Comparison of ENCODE assay signal across 30 cellular contexts in genomic region chr19:14954071-14954655, GRCh38. TPM values are rescaled to one million over a fixed set of nuclear protein-coding genes. Genes with fewer than 3 reads are reported as not detected.
DNase-seq lines count a peak whose midpoint lies in the region; ATAC-seq and TF ChIP-seq lines count a peak whose summit lies in the region.
"Had no signal": no experiment of that assay in that cellular context is flagged by ENCODE, and none has a peak within 500 bp of the region (broad histone marks: within the 10 kb centered on the region; RNA-seq: fewer than 3 reads in every experiment).

No MANE protein-coding gene starts in this region.

- 61% methylated on average over 3 of the region's 24 CpGs for WGBS in mammary epithelial cell (ENCODE audit: low coverage, missing lambda C conversion rate)

- H3K9me3 ChIP-seq in mammary epithelial cell (replicated peaks; ENCODE audit: insufficient read depth, low read length) (peaks cover under 1% of the 10 kb centered on the region), upper lobe of right lung (peaks cover 9% of the 10 kb centered on the region)
- H3K9me3 ChIP-seq: pancreas had no signal

- H3K4me1 Mint-ChIP-seq in MCF 10A (ENCODE audit: insufficient read depth, unreplicated experiment): no peaks in the 10 kb centered on the region
- H3K4me1 Mint-ChIP-seq in activated T-helper 2 cell treated with anti-CD3 and anti-CD28 coated beads, Interferon-gamma antibody, Interleukin-2, Interleukin-4, amounts not matched to agents 10 μg/mL and 5 μg/mL and 100 μg/mL, durations not matched to agents 14 hours and 24 hours and 36 hours (ENCODE audit: low read depth): no peaks in the 10 kb centered on the region
- H3K4me1 Mint-ChIP-seq: nephron, T-helper 17 cell had no signal

- no peak overlapping the region for H3K4me2 ChIP-seq in mammary epithelial cell (ENCODE audit: insufficient read depth, low read depth, low read length)

- peak; percentile 64 for ATAC-seq in esophagus mucosa
- peak; percentile 35 for ATAC-seq in upper lobe of right lung
- no peak for ATAC-seq in GM19328 (IDR thresholded peaks at IDR 0.05; ENCODE audit: unreplicated experiment)
- ATAC-seq: mucosa of descending colon, pancreas, right cardiac atrium, T-helper 17 cell had no signal

- BruUV-seq in mammary epithelial cell (replicated peaks; lab: Mats Ljungman, UMichigan) (no TSS peak), MCF 10A (replicated peaks; lab: Mats Ljungman, UMichigan) (no TSS peak)

- no peaks in the 10 kb centered on the region for H3K36me3 Mint-ChIP-seq in MCF 10A (ENCODE audit: insufficient read depth, unreplicated experiment)
- H3K36me3 Mint-ChIP-seq in activated T-helper 2 cell treated with anti-CD3 and anti-CD28 coated beads, Interferon-gamma antibody, Interleukin-2, Interleukin-4, amounts not matched to agents 10 μg/mL and 5 μg/mL and 100 μg/mL, durations not matched to agents 14 hours and 24 hours and 36 hours (ENCODE audit: low read depth): no peaks in the 10 kb centered on the region

- no peaks in the 10 kb centered on the region for H4K20me1 ChIP-seq in mammary epithelial cell (ENCODE audit: insufficient read depth, low read length)

- H3K27me3 Mint-ChIP-seq in MCF 10A (ENCODE audit: insufficient read depth, unreplicated experiment): no peaks in the 10 kb centered on the region
- no peaks in the 10 kb centered on the region for H3K27me3 Mint-ChIP-seq in activated T-helper 2 cell treated with anti-CD3 and anti-CD28 coated beads, Interferon-gamma antibody, Interleukin-2, Interleukin-4, amounts not matched to agents 10 μg/mL and 5 μg/mL and 100 μg/mL, durations not matched to agents 14 hours and 24 hours and 36 hours (ENCODE audit: low read depth)

- CTCF ChIA-PET in mammary epithelial cell (lab: Charles Lee; ENCODE audit: low non-redundant PET) (no interaction called here), MCF 10A (lab: Yijun Ruan, JAX) (no interaction called here)

- no peaks in the 10 kb centered on the region for H3K27me3 ChIP-seq in mammary epithelial cell (ENCODE audit: insufficient read depth, low read length)
- H3K27me3 ChIP-seq in upper lobe of right lung: no peaks in the 10 kb centered on the region
- H3K27me3 ChIP-seq: pancreas had no signal

- no peak overlapping the region for H3K4me3 Mint-ChIP-seq in MCF 10A (ENCODE audit: unreplicated experiment)
- H3K4me3 Mint-ChIP-seq in activated T-helper 2 cell treated with anti-CD3 and anti-CD28 coated beads, Interferon-gamma antibody, Interleukin-2, Interleukin-4, amounts not matched to agents 10 μg/mL and 5 μg/mL and 100 μg/mL, durations not matched to agents 14 hours and 24 hours and 36 hours (ENCODE audit: low read depth): no peak overlapping the region
- H3K4me3 Mint-ChIP-seq: nephron, T-helper 17 cell had no signal

- H3K9me3 Mint-ChIP-seq in MCF 10A (ENCODE audit: unreplicated experiment): peaks cover 21% of the 10 kb centered on the region
- peaks cover 12% of the 10 kb centered on the region for H3K9me3 Mint-ChIP-seq in activated T-helper 2 cell treated with anti-CD3 and anti-CD28 coated beads, Interferon-gamma antibody, Interleukin-2, Interleukin-4, amounts not matched to agents 10 μg/mL and 5 μg/mL and 100 μg/mL, durations not matched to agents 14 hours and 24 hours and 36 hours

- H3K27ac Mint-ChIP-seq in MCF 10A (ENCODE audit: low read depth, unreplicated experiment): no peak overlapping the region
- no peak overlapping the region for H3K27ac Mint-ChIP-seq in activated T-helper 2 cell treated with anti-CD3 and anti-CD28 coated beads, Interferon-gamma antibody, Interleukin-2, Interleukin-4, amounts not matched to agents 10 μg/mL and 5 μg/mL and 100 μg/mL, durations not matched to agents 14 hours and 24 hours and 36 hours
- H3K27ac Mint-ChIP-seq: nephron, T-helper 17 cell had no signal

- in situ Hi-C loops in mammary epithelial cell (cut with MboI; ENCODE audit: low sequenced_read_pairs in 2 of 2): no loop called here

- H3K27ac ChIP-seq in mammary epithelial cell (ENCODE audit: insufficient read depth, low read depth, low read length) (no peak overlapping the region), upper lobe of right lung (no peak overlapping the region)
- H3K27ac ChIP-seq: breast epithelium, esophagus muscularis mucosa, pancreas, spleen, WERI-Rb-1 had no signal

- POLR2A ChIA-PET in MCF 10A (lab: Yijun Ruan, JAX): no interaction called here

- peaks cover 4% of the 10 kb centered on the region for H3K4me1 ChIP-seq in mammary epithelial cell (ENCODE audit: insufficient read depth, low read length)
- H3K4me1 ChIP-seq in upper lobe of right lung: no peaks in the 10 kb centered on the region
- H3K4me1 ChIP-seq: breast epithelium, esophagus muscularis mucosa, pancreas, spleen had no signal

- DNase-seq in mammary epithelial cell (peak; percentile 15), MCF 10A (ENCODE audit: unreplicated experiment) (no peak), NAMALWA (ENCODE audit: low spot score) (peak; percentile 38), upper lobe of right lung (no peak), NCI-H2196 (lab: John Stamatoyannopoulos, UW; ENCODE audit: unreplicated experiment) (no peak)
- no peak for DNase-seq in activated T-helper 2 cell treated with anti-CD3 and anti-CD28 coated beads, Interferon-gamma antibody, Interleukin-2, Interleukin-4, amounts not matched to agents 10 μg/mL and 5 μg/mL and 100 μg/mL, durations not matched to agents 14 hours and 24 hours and 36 hours (ENCODE audit: low spot score)
- DNase-seq: amniotic stem cell; C1 segment of cervical spinal cord; effector memory CD4-positive, alpha-beta T cell; islet precursor cell; mucosa of descending colon; NCI-H1417 treated with DMSO at 0.1 percent for 48 hours; NCI-H2081 treated with DMSO at 0.1 percent for 48 hours; NCI-H446; right cardiac atrium; spleen; stimulated activated CD4-positive, alpha-beta T cell treated with anti-CD3 and anti-CD28 coated beads, Interleukin-4, amount 100 ng/mL, for 24 hours; stimulated activated naive CD4-positive, alpha-beta T cell treated with Interleukin-2 at 50 U/mL for 16 hours; T-helper 17 cell; WERI-Rb-1 had no signal

- TF ChIP-seq CTCF in mammary epithelial cell (conservative IDR thresholded peaks at IDR 0.05 in 1 of 2, IDR thresholded peaks at IDR 0.05 in 1 of 2; ENCODE audit: extremely low read depth in 1 of 2, insufficient read depth in 1 of 2, low read depth in 1 of 2, low read length in 2 of 2) (no peak), MCF 10A (IDR thresholded peaks at IDR 0.05; ENCODE audit: unreplicated experiment) (no peak), upper lobe of right lung (IDR thresholded peaks at IDR 0.05) (no peak)

- H3K4me3 ChIP-seq in mammary epithelial cell (replicated peaks in 1 of 3; ENCODE audit: insufficient read depth in 1 of 3, low read depth in 2 of 3, low read length in 3 of 3) (no peak overlapping the region), upper lobe of right lung (no peak overlapping the region)
- H3K4me3 ChIP-seq: breast epithelium, esophagus muscularis mucosa, mucosa of descending colon, pancreas, spleen had no signal

- H3K36me3 ChIP-seq in mammary epithelial cell (ENCODE audit: insufficient read depth, low read length): peaks cover 2% of the 10 kb centered on the region
- no peaks in the 10 kb centered on the region for H3K36me3 ChIP-seq in upper lobe of right lung
- H3K36me3 ChIP-seq: breast epithelium, esophagus muscularis mucosa, pancreas, spleen, WERI-Rb-1 had no signal

- peak overlapping the region; percentile 55 for H2AFZ ChIP-seq in mammary epithelial cell (ENCODE audit: low read depth, low read length)

- no peaks in the 10 kb centered on the region for H3K79me2 ChIP-seq in mammary epithelial cell (ENCODE audit: insufficient read depth, low read length)

- no peak overlapping the region for H3K9ac ChIP-seq in mammary epithelial cell (ENCODE audit: insufficient read depth, low read length)

- dilution Hi-C loops in mammary epithelial cell (cut with HindIII; ENCODE audit: low sequenced_read_pairs): no loop called here

- intact Hi-C loops in mammary epithelial cell (cut with micrococcal nuclease): no loop called here
- intact Hi-C loops in MCF 10A (cut with micrococcal nuclease): no loop called here
- intact Hi-C loops in upper lobe of right lung (cut with DNase I): no loop called here
- intact Hi-C loops in activated T-helper 2 cell treated with anti-CD3 and anti-CD28 coated beads, Interferon-gamma antibody, Interleukin-2, Interleukin-4, amounts not matched to agents 10 μg/mL and 5 μg/mL and 100 μg/mL, durations not matched to agents 14 hours and 24 hours and 36 hours (cut with micrococcal nuclease): no loop called here

RNA-seq across cellular contexts. Expression of gene OR7C2, which starts 12.9 kb away (rescaled TPM):
- total RNA-seq in mammary epithelial cell (not detected), MCF 10A (2022) (not detected in 2 replicates), esophagus mucosa (not detected), upper lobe of right lung (not detected)
- not detected for polyA plus RNA-seq in mammary epithelial cell
- not detected for polyA minus RNA-seq in mammary epithelial cell
- total RNA-seq in activated T-helper 2 cell treated with anti-CD3 and anti-CD28 coated beads, Interferon-gamma antibody, Interleukin-2, Interleukin-4, amounts not matched to agents 10 μg/mL and 5 μg/mL and 100 μg/mL, durations not matched to agents 14 hours and 24 hours and 36 hours: not detected in 2 replicates
- total RNA-seq: breast epithelium, esophagus muscularis mucosa, frontal cortex, lower leg skin, mucosa of descending colon, pancreas, right cardiac atrium, spleen, T-helper 17 cell had no signal
- polyA plus RNA-seq: AG04450, pancreas, right cardiac atrium, spleen, thymus had no signal

RNA-seq across cellular contexts. Expression of gene SLC1A6, which starts 25.5 kb away (rescaled TPM):
- total RNA-seq in mammary epithelial cell (10 to 100 TPM in 1 of 2 donors, 1 to 10 TPM in 1; 1.2 to 15.5 TPM), MCF 10A (2022) (not detected in 2 replicates), esophagus mucosa (not detected), upper lobe of right lung (not detected)
- polyA plus RNA-seq in mammary epithelial cell: 96.9 TPM
- 81.4 TPM for polyA minus RNA-seq in mammary epithelial cell
- total RNA-seq in activated T-helper 2 cell treated with anti-CD3 and anti-CD28 coated beads, Interferon-gamma antibody, Interleukin-2, Interleukin-4, amounts not matched to agents 10 μg/mL and 5 μg/mL and 100 μg/mL, durations not matched to agents 14 hours and 24 hours and 36 hours: not detected in 2 replicates
- total RNA-seq: breast epithelium, esophagus muscularis mucosa, mucosa of descending colon, right cardiac atrium, spleen, T-helper 17 cell had no signal
- polyA plus RNA-seq: AG04450, right cardiac atrium, spleen had no signal

Comparison
In these comparisons a context has a peak if more than half of its experiments do, and no peak if none do; other contexts are left out.
1. DNase-seq: peak in mammary epithelial cell (single experiment) and NAMALWA (single experiment); none in MCF 10A (single experiment), upper lobe of right lung (single experiment), NCI-H2196 (single experiment) and activated T-helper 2 cell treated with anti-CD3 and anti-CD28 coated beads, Interferon-gamma antibody, Interleukin-2, Interleukin-4, amounts not matched to agents 10 μg/mL and 5 μg/mL and 100 μg/mL, durations not matched to agents 14 hours and 24 hours and 36 hours (single experiment).